ENCODE assay signal across 12 cellular contexts in genomic region chr15:58551084-58551763, GRCh38.
DNase-seq lines count a peak whose midpoint lies in the region; FAIRE-seq and TF ChIP-seq lines count a peak whose summit lies in the region.
"Had no signal": no experiment of that assay in that cellular context is flagged by ENCODE, and none has a peak within 500 bp of the region (broad histone marks: within the 10 kb centered on the region; RNA-seq: fewer than 3 reads in every experiment).

No MANE protein-coding gene starts in this region.

- FAIRE-seq in H54 (lab: Jason Lieb, UNC): no peak

- no peak for DNase-seq in activated CD4-positive, alpha-beta memory T cell treated with anti-CD3 and anti-CD28 coated beads, Interleukin-2, amount 10 ng/mL, durations not matched to agents 7 days and 5 days
- no peak for DNase-seq in activated CD4-positive, alpha-beta memory T cell treated with anti-CD3 and anti-CD28 coated beads for 36 hours
- DNase-seq in islet precursor cell (peak; percentile 29), SKM-1 treated with dmso at 0.1 percent for 144 hours (lab: John Stamatoyannopoulos, UW; ENCODE audit: unreplicated experiment) (no peak), posterior cingulate gyrus (no peak), H54 (ENCODE audit: insufficient read length, low spot score) (no peak)
- DNase-seq: activated B cell treated with CpG ODN at 0.5 μM for 24 hours, NCI-H526 treated with DMSO at 0.1 percent for 48 hours, ovary had no signal

- no peaks in the 10 kb centered on the region for H3K36me3 Mint-ChIP-seq in activated CD4-positive, alpha-beta memory T cell treated with anti-CD3 and anti-CD28 coated beads, Interleukin-2, amount 10 ng/mL, durations not matched to agents 7 days and 5 days (ENCODE audit: low read depth)
- H3K36me3 Mint-ChIP-seq in activated CD4-positive, alpha-beta memory T cell treated with anti-CD3 and anti-CD28 coated beads for 36 hours: no peaks in the 10 kb centered on the region
- H3K36me3 Mint-ChIP-seq in T-helper 1 cell treated with Interleukin-12 subunit alpha and Interleukin-12 subunit beta and Interleukin-4 antibody, amounts not matched to agents 30 μg/mL and 1 μg/mL, for 36 hours (ENCODE audit: low read depth): peaks cover 14% of the 10 kb centered on the region

- CTCF ChIA-PET in activated CD4-positive, alpha-beta memory T cell treated with anti-CD3 and anti-CD28 coated beads, Interleukin-2, amount 10 ng/mL, durations not matched to agents 7 days and 5 days (lab: Charles Lee): no interaction called here
- CTCF ChIA-PET in activated CD4-positive, alpha-beta memory T cell treated with anti-CD3 and anti-CD28 coated beads for 36 hours (lab: Charles Lee): interaction anchor here (1.0 kb wide), 1 partner anchor 196 kb away, joined by 3 read pairs; no protein-coding TSS in a partner anchor

- intact Hi-C loops in activated CD4-positive, alpha-beta memory T cell treated with anti-CD3 and anti-CD28 coated beads for 36 hours (cut with micrococcal nuclease): no loop called here
- intact Hi-C loops in posterior cingulate gyrus (cut with DNase I): no loop called here

- peak overlapping the region; percentile 73 for H3K27ac Mint-ChIP-seq in activated CD4-positive, alpha-beta memory T cell treated with anti-CD3 and anti-CD28 coated beads, Interleukin-2, amount 10 ng/mL, durations not matched to agents 7 days and 5 days
- H3K27ac Mint-ChIP-seq in activated CD4-positive, alpha-beta memory T cell treated with anti-CD3 and anti-CD28 coated beads for 36 hours: no peak overlapping the region
- H3K27ac Mint-ChIP-seq in T-helper 1 cell treated with Interleukin-12 subunit alpha and Interleukin-12 subunit beta and Interleukin-4 antibody, amounts not matched to agents 30 μg/mL and 1 μg/mL, for 36 hours: peak overlapping the region; percentile 77
- H3K27ac Mint-ChIP-seq: activated B cell treated with CpG ODN at 0.5 μM for 24 hours had no signal

- POLR2A ChIA-PET in activated CD4-positive, alpha-beta memory T cell treated with anti-CD3 and anti-CD28 coated beads, Interleukin-2, amount 10 ng/mL, durations not matched to agents 7 days and 5 days (lab: Charles Lee): interaction anchor here (1.2 kb wide), 1 partner anchor 220 kb away, joined by 5 read pairs; the partner anchor contains the start of gene MINDY2
- POLR2A ChIA-PET in activated CD4-positive, alpha-beta memory T cell treated with anti-CD3 and anti-CD28 coated beads for 36 hours (lab: Charles Lee): no interaction called here

- peak overlapping the region; percentile 54 for H3K27ac ChIP-seq in temporal lobe (ENCODE audit: low read depth, low read length)
- H3K27ac ChIP-seq: cardiac muscle cell, ovary had no signal

- H3K4me1 Mint-ChIP-seq in activated CD4-positive, alpha-beta memory T cell treated with anti-CD3 and anti-CD28 coated beads, Interleukin-2, amount 10 ng/mL, durations not matched to agents 7 days and 5 days: peaks cover 37% of the 10 kb centered on the region
- peaks cover 5% of the 10 kb centered on the region for H3K4me1 Mint-ChIP-seq in activated CD4-positive, alpha-beta memory T cell treated with anti-CD3 and anti-CD28 coated beads for 36 hours (ENCODE audit: low read depth)
- peaks cover 46% of the 10 kb centered on the region for H3K4me1 Mint-ChIP-seq in T-helper 1 cell treated with Interleukin-12 subunit alpha and Interleukin-12 subunit beta and Interleukin-4 antibody, amounts not matched to agents 30 μg/mL and 1 μg/mL, for 36 hours (ENCODE audit: low read depth)

- peaks cover 16% of the 10 kb centered on the region for H3K27me3 Mint-ChIP-seq in activated CD4-positive, alpha-beta memory T cell treated with anti-CD3 and anti-CD28 coated beads, Interleukin-2, amount 10 ng/mL, durations not matched to agents 7 days and 5 days
- H3K27me3 Mint-ChIP-seq in activated CD4-positive, alpha-beta memory T cell treated with anti-CD3 and anti-CD28 coated beads for 36 hours: peaks cover 4% of the 10 kb centered on the region
- H3K27me3 Mint-ChIP-seq in T-helper 1 cell treated with Interleukin-12 subunit alpha and Interleukin-12 subunit beta and Interleukin-4 antibody, amounts not matched to agents 30 μg/mL and 1 μg/mL, for 36 hours (ENCODE audit: low read depth): peaks cover 5% of the 10 kb centered on the region

- TF ChIP-seq POLR2A in H54 (IDR thresholded peaks at IDR 0.05; ENCODE audit: low read depth, low read length): no peak

- H3K4me3 Mint-ChIP-seq in activated CD4-positive, alpha-beta memory T cell treated with anti-CD3 and anti-CD28 coated beads, Interleukin-2, amount 10 ng/mL, durations not matched to agents 7 days and 5 days: peak overlapping the region; percentile 19
- H3K4me3 Mint-ChIP-seq in activated CD4-positive, alpha-beta memory T cell treated with anti-CD3 and anti-CD28 coated beads for 36 hours: no peak overlapping the region
- no peak overlapping the region for H3K4me3 Mint-ChIP-seq in T-helper 1 cell treated with Interleukin-12 subunit alpha and Interleukin-12 subunit beta and Interleukin-4 antibody, amounts not matched to agents 30 μg/mL and 1 μg/mL, for 36 hours
- H3K4me3 Mint-ChIP-seq: activated B cell treated with CpG ODN at 0.5 μM for 24 hours had no signal

- no peaks in the 10 kb centered on the region for H3K9me3 Mint-ChIP-seq in activated CD4-positive, alpha-beta memory T cell treated with anti-CD3 and anti-CD28 coated beads, Interleukin-2, amount 10 ng/mL, durations not matched to agents 7 days and 5 days
- no peaks in the 10 kb centered on the region for H3K9me3 Mint-ChIP-seq in activated CD4-positive, alpha-beta memory T cell treated with anti-CD3 and anti-CD28 coated beads for 36 hours
- H3K9me3 Mint-ChIP-seq in T-helper 1 cell treated with Interleukin-12 subunit alpha and Interleukin-12 subunit beta and Interleukin-4 antibody, amounts not matched to agents 30 μg/mL and 1 μg/mL, for 36 hours: no peaks in the 10 kb centered on the region
- H3K9me3 Mint-ChIP-seq: activated B cell treated with CpG ODN at 0.5 μM for 24 hours had no signal
